20 cellular contexts compared by ENCODE assay signal in the genomic region with DNA sequence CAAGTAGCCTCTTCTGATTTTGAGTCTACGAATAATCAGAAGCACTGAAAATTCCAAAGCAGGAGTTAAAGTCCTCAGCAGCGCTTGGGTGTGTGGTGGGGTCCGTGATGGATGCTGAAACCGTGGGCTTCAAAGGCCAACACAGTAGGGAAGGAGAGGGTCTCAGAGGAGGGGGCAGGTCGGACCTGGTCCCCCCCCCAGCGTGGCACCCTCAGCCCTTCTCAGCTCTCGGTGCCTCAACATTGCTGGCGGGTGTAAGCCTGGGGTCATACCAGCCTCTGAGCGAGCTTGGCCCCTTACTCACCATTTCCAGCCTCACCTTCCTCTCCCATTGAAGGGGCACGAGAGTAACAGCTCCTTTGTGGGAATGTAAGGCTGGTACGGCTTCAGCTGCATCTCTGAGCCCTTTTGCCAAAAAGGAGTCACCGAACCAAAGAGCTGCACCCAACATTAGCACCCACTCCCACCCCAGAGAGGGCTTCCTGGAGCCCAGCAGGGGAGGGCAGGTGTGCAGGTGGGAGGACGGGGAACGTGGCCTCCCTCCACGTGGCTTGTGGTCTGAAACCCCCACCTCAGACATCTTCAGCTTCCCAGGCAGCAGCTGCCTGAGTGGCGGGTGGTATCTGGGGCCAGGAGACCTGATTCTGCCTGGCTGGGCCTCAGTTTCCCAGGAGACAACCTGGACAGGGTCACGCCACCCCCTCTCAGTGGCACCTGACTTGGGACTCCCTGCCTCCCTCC. TPM values are rescaled to one million over a fixed set of nuclear protein-coding genes. Genes with fewer than 3 reads are reported as not detected.
DNase-seq lines count a peak whose midpoint lies in the region; ATAC-seq and TF ChIP-seq lines count a peak whose summit lies in the region.
"Had no signal": no experiment of that assay in that cellular context is flagged by ENCODE, and none has a peak within 500 bp of the region (broad histone marks: within the 10 kb centered on the region; RNA-seq: fewer than 3 reads in every experiment).

No MANE protein-coding gene starts in this region.

- WGBS in adrenal gland, 4 donors: 81 to 87% (median 85%) methylated on average over 12 to 17 of the region's 17 CpGs
- 77 to 83% (median 79%) methylated on average over 9 to 17 of the region's 17 CpGs for WGBS in spleen, 5 donors

- H3K4me3 ChIP-seq in adrenal gland: no peak overlapping the region
- H3K4me3 ChIP-seq in spleen: no peak overlapping the region

- H3K4me1 ChIP-seq in adrenal gland (replicated peaks in 1 of 2) (no peaks in the 10 kb centered on the region), spleen (no peaks in the 10 kb centered on the region)
- H3K4me1 ChIP-seq: Caco-2 had no signal

- H3K9me3 ChIP-seq in adrenal gland (replicated peaks in 1 of 3) (no peaks in the 10 kb centered on the region), spleen (peaks cover 0 to 11% (median 6%) of the 10 kb centered on the region in 8 donors)
- H3K9me3 ChIP-seq: Caco-2 had no signal

- no peak for TF ChIP-seq POLR2A in adrenal gland (IDR thresholded peaks at IDR 0.05)
- no peak for TF ChIP-seq POLR2A in spleen (IDR thresholded peaks at IDR 0.05)

- TF ChIP-seq CTCF in adrenal gland (IDR thresholded peaks at IDR 0.05) (no peak), spleen (IDR thresholded peaks at IDR 0.05 in 8 of 11, conservative IDR thresholded peaks at IDR 0.05 in 3 of 11) (no peak)

- DNase-seq in D341Med (ENCODE audit: low spot score) (peak; percentile 12), adrenal gland (peak in 4 of 7 donors; percentile 5 to 21 (median 12)), left lobe of liver (ENCODE audit: low spot score) (peak; percentile 36), spleen (peak; percentile 56), NCI-H510A (lab: John Stamatoyannopoulos, UW) (no peak), AML-193 (lab: John Stamatoyannopoulos, UW) (no peak), NOMO-1 treated with DMSO at 0.1 percent for 48 hours (lab: John Stamatoyannopoulos, UW; ENCODE audit: unreplicated experiment) (no peak)
- DNase-seq: ACHN; Caco-2; CD4-positive, CD25-positive, alpha-beta regulatory T cell; EL; NCI-H1436; NCI-H2029 treated with DMSO at 0.1 percent for 48 hours; NCI-H774; PC-3 had no signal

- H3K27me3 ChIP-seq in adrenal gland: no peaks in the 10 kb centered on the region
- H3K27me3 ChIP-seq in spleen (replicated peaks in 1 of 7): peaks cover 0 to 27% (median 0%) of the 10 kb centered on the region in 7 donors

- ATAC-seq in left lobe of liver: no peak
- ATAC-seq: PC-3 had no signal

- H3K27ac ChIP-seq in adrenal gland: no peak overlapping the region
- H3K27ac ChIP-seq in spleen: no peak overlapping the region
- H3K27ac ChIP-seq: KMS-11, RWPE1 had no signal

- H3K36me3 ChIP-seq in adrenal gland (replicated peaks in 1 of 2): no peaks in the 10 kb centered on the region
- no peaks in the 10 kb centered on the region for H3K36me3 ChIP-seq in spleen

- intact Hi-C loops in adrenal gland (cut with DNase I) (no loop called here), spleen (cut with DNase I; ENCODE audit: low total_unique reads) (no loop called here)

RNA-seq across cellular contexts. Expression of a gene that starts 6.7 kb away (rescaled TPM):
- total RNA-seq in adrenal gland (not detected), left lobe of liver (not detected), spleen (not detected)
- polyA plus RNA-seq in adrenal gland (not detected), spleen (under 1 TPM in 1 of 3 donors, not detected in 2; 0.09 TPM)
- total RNA-seq: Caco-2; CD4-positive, CD25-positive, alpha-beta regulatory T cell; H7; M059J; PC-3 had no signal
- polyA plus RNA-seq: CD4-positive, CD25-positive, alpha-beta regulatory T cell had no signal

RNA-seq across cellular contexts. Expression of a gene that starts 14.0 kb away (rescaled TPM):
- total RNA-seq in adrenal gland (10 to 100 TPM; 43.7 to 84.1 (median 64.7) TPM), left lobe of liver (30.7 TPM), spleen (10 to 100 TPM; 19.2 to 34.1 (median 24.1) TPM)
- polyA plus RNA-seq in adrenal gland (10 to 100 TPM; 31.8 to 62.0 (median 52.0) TPM), spleen (10 to 100 TPM; 29.8 to 40.6 (median 34.5) TPM)

RNA-seq across cellular contexts. Expression of a gene that starts 31.4 kb away (rescaled TPM):
- total RNA-seq in adrenal gland (not detected), left lobe of liver (not detected), spleen (under 1 TPM in 1 of 7 donors, not detected in 6; 0.40 TPM)
- polyA plus RNA-seq in adrenal gland (not detected), spleen (not detected)
- total RNA-seq: Caco-2; CD4-positive, CD25-positive, alpha-beta regulatory T cell; H7; M059J; NCI-H460; PC-3 had no signal
- polyA plus RNA-seq: CD4-positive, CD25-positive, alpha-beta regulatory T cell had no signal

RNA-seq across cellular contexts. Expression of a gene that starts 34.9 kb away (rescaled TPM):
- total RNA-seq in adrenal gland: 10 to 100 TPM; 12.2 to 34.8 (median 19.1) TPM
- polyA plus RNA-seq in adrenal gland: 10 to 100 TPM in 2 of 3 donors, 1 to 10 TPM in 1; 3.3 to 20.7 (median 11.5) TPM
- 7.4 TPM for total RNA-seq in left lobe of liver
- total RNA-seq in spleen: 10 to 100 TPM in 2 of 7 donors, 1 to 10 TPM in 5; 6.7 to 18.7 (median 9.7) TPM
- polyA plus RNA-seq in spleen: 1 to 10 TPM; 1.8 to 4.5 (median 2.3) TPM

RNA-seq across cellular contexts. Expression of a gene that starts 47.0 kb away (rescaled TPM):
- total RNA-seq in adrenal gland (not detected), left lobe of liver (not detected), spleen (not detected)
- polyA plus RNA-seq in adrenal gland (not detected), spleen (not detected)
- total RNA-seq: Caco-2; CD4-positive, CD25-positive, alpha-beta regulatory T cell; H7; M059J; PC-3 had no signal
- polyA plus RNA-seq: CD4-positive, CD25-positive, alpha-beta regulatory T cell had no signal

Comparison
In these comparisons a context has a peak if more than half of its experiments do, and no peak if none do; other contexts are left out.
1. DNase-seq: peak in D341Med (single experiment), adrenal gland (4 of 7), left lobe of liver (single experiment) and spleen (single experiment); none in NCI-H510A (single experiment), AML-193 (0 of 2) and NOMO-1 treated with DMSO at 0.1 percent for 48 hours (single experiment).